ENCODE assay signal across 18 cellular contexts in the genomic region with DNA sequence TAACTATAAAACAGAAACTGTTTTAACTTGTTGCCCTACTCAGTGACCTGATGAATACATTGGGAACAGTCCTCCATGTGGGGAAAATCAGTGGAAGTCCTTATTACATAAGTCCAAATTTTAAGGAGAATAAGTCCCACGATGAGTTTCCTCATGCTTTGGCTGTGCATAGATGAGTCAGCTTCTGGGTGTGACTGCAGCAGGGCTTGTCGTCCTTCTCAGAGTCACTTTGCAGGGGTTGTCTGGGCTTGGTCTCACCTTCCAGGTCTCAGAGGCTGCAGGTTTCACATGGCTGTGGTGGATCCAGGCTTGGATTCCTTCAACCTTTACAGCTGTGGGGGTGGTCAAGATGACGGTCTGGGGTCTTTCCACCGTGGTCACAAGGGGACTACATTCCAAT.
DNase-seq lines count a peak whose midpoint lies in the region; FAIRE-seq and TF ChIP-seq lines count a peak whose summit lies in the region.
"Had no signal": no experiment of that assay in that cellular context is flagged by ENCODE, and none has a peak within 500 bp of the region (broad histone marks: within the 10 kb centered on the region; RNA-seq: fewer than 3 reads in every experiment).

No MANE protein-coding gene starts in this region.

- H3K27ac Mint-ChIP-seq in type B pancreatic cell, result peak overlapping the region; percentile 51
- H3K27ac Mint-ChIP-seq: CD14-positive monocyte; CD8-positive, alpha-beta memory T cell; HFFc6 had no signal

- H4K20me1 ChIP-seq in GM23248 (ENCODE audit: insufficient read depth), result no peaks in the 10 kb centered on the region

- H3K27ac ChIP-seq in GM23248, result no peak overlapping the region
- H3K27ac ChIP-seq in skeletal muscle tissue (ENCODE audit: low read depth, low read length), result no peak overlapping the region
- H3K27ac ChIP-seq: A549 had no signal

- no peak overlapping the region for H3K4me2 ChIP-seq in GM23248 (ENCODE audit: unreplicated experiment)
- H3K4me2 ChIP-seq: A549 had no signal

- no peaks in the 10 kb centered on the region for H3F3A ChIP-seq in GM23248 (ENCODE audit: insufficient read depth)

- H3K27me3 ChIP-seq in GM23248 (replicated peaks; ENCODE audit: insufficient read depth) (no peaks in the 10 kb centered on the region), bronchial epithelial cell (ENCODE audit: control insufficient read depth, insufficient read depth, low read length) (no peaks in the 10 kb centered on the region), skeletal muscle tissue (ENCODE audit: control insufficient read depth in 3 of 3, insufficient read depth in 3 of 3, low read length in 3 of 3) (no peaks in the 10 kb centered on the region)
- H3K27me3 ChIP-seq: BE2C had no signal

- FAIRE-seq in bronchial epithelial cell (lab: Jason Lieb, UNC), result no peak
- FAIRE-seq: A549, GM12892, HepG2, HTR-8/SVneo had no signal

- H3K4me1 Mint-ChIP-seq in type B pancreatic cell (ENCODE audit: unreplicated experiment), result no peaks in the 10 kb centered on the region
- H3K4me1 Mint-ChIP-seq: CD14-positive monocyte; CD8-positive, alpha-beta memory T cell had no signal

- H3K4me3 Mint-ChIP-seq in type B pancreatic cell, result no peak overlapping the region
- H3K4me3 Mint-ChIP-seq: CD14-positive monocyte; CD8-positive, alpha-beta memory T cell; HFFc6 had no signal

- H3K4me3 ChIP-seq in GM23248 (no peak overlapping the region), bronchial epithelial cell (ENCODE audit: low read depth, low read length) (no peak overlapping the region), skeletal muscle tissue (ENCODE audit: low read length in 3 of 3) (peak overlapping the region in 2 of 3 donors; percentile 35 to 38)
- H3K4me3 ChIP-seq: A549 had no signal

- H3K9me2 ChIP-seq in GM23248 (ENCODE audit: insufficient read depth), result no peaks in the 10 kb centered on the region

- H3K9me3 Mint-ChIP-seq in type B pancreatic cell, result peaks cover 15% of the 10 kb centered on the region

- in situ Hi-C loops in GM23248 (cut with MboI), result no loop called here

- H3K9ac ChIP-seq in GM23248, result no peak overlapping the region
- H3K9ac ChIP-seq in skeletal muscle tissue (ENCODE audit: low read depth in 1 of 3, low read length in 3 of 3), result no peak overlapping the region

- 93 to 97% methylated on average over 4 of the region's 4 CpGs for WGBS in GM23248 (ENCODE audit: low coverage in 1 of 2, low lambda C conversion rate in 2 of 2, missing lambda C conversion rate in 2 of 2), 2 experiments

- H3K4me1 ChIP-seq in GM23248 (ENCODE audit: insufficient read depth) (no peaks in the 10 kb centered on the region), skeletal muscle tissue (ENCODE audit: control insufficient read depth in 3 of 3, insufficient read depth in 3 of 3, low read length in 3 of 3) (peaks cover 0 to 8% (median 0%) of the 10 kb centered on the region in 3 donors)
- H3K4me1 ChIP-seq: A549, BE2C, Caco-2 had no signal

- TF ChIP-seq CTCF in bronchial epithelial cell (IDR thresholded peaks at IDR 0.05; ENCODE audit: insufficient read depth, low read length, severe bottlenecking) (no peak), type B pancreatic cell (conservative IDR thresholded peaks at IDR 0.05) (no peak)

- H3K36me3 ChIP-seq in GM23248 (ENCODE audit: low read depth) (no peaks in the 10 kb centered on the region; the same call in 1 of the 2 replicates), bronchial epithelial cell (ENCODE audit: control insufficient read depth, insufficient read depth, low read length) (no peaks in the 10 kb centered on the region), skeletal muscle tissue (ENCODE audit: control insufficient read depth in 3 of 3, insufficient read depth in 3 of 3, low read length in 3 of 3) (peaks cover 6 to 38% (median 14%) of the 10 kb centered on the region in 3 donors)
- H3K36me3 ChIP-seq: BE2C had no signal

- DNase-seq in GM23248, result peak; percentile 4
- DNase-seq in bronchial epithelial cell (ENCODE audit: low read depth), result peak; percentile 22
- DNase-seq in type B pancreatic cell (ENCODE audit: extremely low spot score, unreplicated experiment), result no peak
- no peak for DNase-seq in stimulated activated CD8-positive, alpha-beta memory T cell treated with anti-CD3 and anti-CD28 coated beads, Interleukin-4, amount 100 ng/mL, for 48 hours
- no peak for DNase-seq in NCI-H187 (lab: John Stamatoyannopoulos, UW)
- DNase-seq: BE2C; Caco-2; CD8-positive, alpha-beta memory T cell; DND-41; GDM1; HCEC 1CT; HFFc6 had no signal

- no peaks in the 10 kb centered on the region for H3K27me3 Mint-ChIP-seq in type B pancreatic cell
- H3K27me3 Mint-ChIP-seq: CD8-positive, alpha-beta memory T cell had no signal

- no peak overlapping the region for H2AFZ ChIP-seq in GM23248

- H3K79me2 ChIP-seq in GM23248 (ENCODE audit: insufficient read depth), result no peaks in the 10 kb centered on the region

- H3K9me3 ChIP-seq in GM23248 (ENCODE audit: low read depth), result no peaks in the 10 kb centered on the region
- peaks cover 9 to 17% (median 16%) of the 10 kb centered on the region in 3 donors for H3K9me3 ChIP-seq in skeletal muscle tissue (ENCODE audit: control insufficient read depth in 3 of 3, low read length in 3 of 3)
- H3K9me3 ChIP-seq: BE2C had no signal

- H3K36me3 Mint-ChIP-seq in type B pancreatic cell, result peaks cover 48% of the 10 kb centered on the region

Comparison
In these comparisons a context has a peak if more than half of its experiments do, and no peak if none do; other contexts are left out.
1. DNase-seq: peak in GM23248 (single experiment) and bronchial epithelial cell (single experiment); none in type B pancreatic cell (single experiment), stimulated activated CD8-positive, alpha-beta memory T cell treated with anti-CD3 and anti-CD28 coated beads, Interleukin-4, amount 100 ng/mL, for 48 hours (single experiment) and NCI-H187 (0 of 2).
2. H3K4me3 ChIP-seq: peak in skeletal muscle tissue (2 of 3); none in GM23248 (single experiment) and bronchial epithelial cell (single experiment).